2 cellular contexts compared by ENCODE assay signal in the genomic region with DNA sequence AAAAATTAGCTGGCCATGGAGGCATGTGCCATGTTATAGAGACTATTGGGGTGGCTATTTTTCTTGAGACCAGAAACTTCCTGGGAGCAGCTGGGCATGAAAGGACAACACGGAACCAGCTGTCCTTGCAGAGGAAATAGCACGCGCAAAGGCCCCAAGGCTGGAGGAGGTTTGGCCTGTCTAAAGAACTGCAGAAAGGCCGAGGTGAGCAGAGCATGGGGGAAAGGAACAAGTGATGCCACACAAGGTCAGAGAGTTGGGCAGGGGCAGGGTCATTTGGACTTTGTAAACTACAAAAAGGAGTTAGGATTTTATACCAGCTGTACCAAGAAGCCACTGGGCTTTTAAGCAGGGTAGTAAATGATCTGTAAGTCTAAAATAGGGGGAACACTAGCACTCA.
TF ChIP-seq lines count a peak whose summit lies in the region.

No MANE protein-coding gene starts in this region.

TF ChIP-seq in HCT116, 20 proteins besides CTCF, POLR2A, EP300 and RAD21:
- TF ChIP-seq ZFX (IDR thresholded peaks at IDR 0.05) (no peak), SIN3A (IDR thresholded peaks at IDR 0.05; ENCODE audit: low read depth) (no peak), EGR1 (IDR thresholded peaks at IDR 0.05; ENCODE audit: low read depth) (no peak), TCF7L2 (IDR thresholded peaks at IDR 0.05; ENCODE audit: borderline replicate concordance, extremely low read depth, insufficient read depth, insufficient read length) (no peak), SRF (IDR thresholded peaks at IDR 0.05; ENCODE audit: low read depth) (no peak), CEBPB (IDR thresholded peaks at IDR 0.05; ENCODE audit: low read depth) (no peak), EZH2 (IDR thresholded peaks at IDR 0.05) (no peak), SP1 (IDR thresholded peaks at IDR 0.05; ENCODE audit: low read depth) (no peak), ZNF274 (IDR thresholded peaks at IDR 0.05; ENCODE audit: low read depth, low read length) (no peak)

TF ChIP-seq in SK-N-SH, 30 proteins besides CTCF, POLR2A, EP300 and RAD21:
- no peak for TF ChIP-seq RXRA (IDR thresholded peaks at IDR 0.05; ENCODE audit: borderline replicate concordance, low read depth)
- TF ChIP-seq GATA2 (CRISPR knock-in tag; IDR thresholded peaks at IDR 0.05), result no peak
- no peak for TF ChIP-seq TCF12 (IDR thresholded peaks at IDR 0.05)
- TF ChIP-seq NRF1 (IDR thresholded peaks at IDR 0.05; ENCODE audit: low read depth, low read length), result no peak
- TF ChIP-seq MEF2A (IDR thresholded peaks at IDR 0.05; ENCODE audit: borderline replicate concordance, low read depth), result no peak
- TF ChIP-seq, protein P1, sequence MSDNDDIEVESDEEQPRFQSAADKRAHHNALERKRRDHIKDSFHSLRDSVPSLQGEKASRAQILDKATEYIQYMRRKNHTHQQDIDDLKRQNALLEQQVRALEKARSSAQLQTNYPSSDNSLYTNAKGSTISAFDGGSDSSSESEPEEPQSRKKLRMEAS (IDR thresholded peaks at IDR 0.05; ENCODE audit: low read depth), result no peak
- TF ChIP-seq FOSL2 (IDR thresholded peaks at IDR 0.05; ENCODE audit: borderline replicate concordance, low read depth), result no peak
- TF ChIP-seq USF2 (IDR thresholded peaks at IDR 0.05; ENCODE audit: borderline replicate concordance, low read depth, low read length), result no peak
- TF ChIP-seq, protein P2, sequence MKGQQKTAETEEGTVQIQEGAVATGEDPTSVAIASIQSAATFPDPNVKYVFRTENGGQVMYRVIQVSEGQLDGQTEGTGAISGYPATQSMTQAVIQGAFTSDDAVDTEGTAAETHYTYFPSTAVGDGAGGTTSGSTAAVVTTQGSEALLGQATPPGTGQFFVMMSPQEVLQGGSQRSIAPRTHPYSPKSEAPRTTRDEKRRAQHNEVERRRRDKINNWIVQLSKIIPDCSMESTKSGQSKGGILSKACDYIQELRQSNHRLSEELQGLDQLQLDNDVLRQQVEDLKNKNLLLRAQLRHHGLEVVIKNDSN (IDR thresholded peaks at IDR 0.05; ENCODE audit: borderline replicate concordance, low read depth), result no peak
- no peak for TF ChIP-seq CHD2 (IDR thresholded peaks at IDR 0.05; ENCODE audit: low read length, partially characterized antibody)
- no peak for TF ChIP-seq SMC3 (IDR thresholded peaks at IDR 0.05; ENCODE audit: low read depth, low read length)
- TF ChIP-seq, protein P3, sequence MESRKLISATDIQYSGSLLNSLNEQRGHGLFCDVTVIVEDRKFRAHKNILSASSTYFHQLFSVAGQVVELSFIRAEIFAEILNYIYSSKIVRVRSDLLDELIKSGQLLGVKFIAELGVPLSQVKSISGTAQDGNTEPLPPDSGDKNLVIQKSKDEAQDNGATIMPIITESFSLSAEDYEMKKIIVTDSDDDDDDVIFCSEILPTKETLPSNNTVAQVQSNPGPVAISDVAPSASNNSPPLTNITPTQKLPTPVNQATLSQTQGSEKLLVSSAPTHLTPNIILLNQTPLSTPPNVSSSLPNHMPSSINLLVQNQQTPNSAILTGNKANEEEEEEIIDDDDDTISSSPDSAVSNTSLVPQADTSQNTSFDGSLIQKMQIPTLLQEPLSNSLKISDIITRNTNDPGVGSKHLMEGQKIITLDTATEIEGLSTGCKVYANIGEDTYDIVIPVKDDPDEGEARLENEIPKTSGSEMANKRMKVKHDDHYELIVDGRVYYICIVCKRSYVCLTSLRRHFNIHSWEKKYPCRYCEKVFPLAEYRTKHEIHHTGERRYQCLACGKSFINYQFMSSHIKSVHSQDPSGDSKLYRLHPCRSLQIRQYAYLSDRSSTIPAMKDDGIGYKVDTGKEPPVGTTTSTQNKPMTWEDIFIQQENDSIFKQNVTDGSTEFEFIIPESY (IDR thresholded peaks at IDR 0.05; ENCODE audit: borderline replicate concordance, low read depth), result no peak
- no peak for TF ChIP-seq RFX5 (IDR thresholded peaks at IDR 0.05; ENCODE audit: low read length)
- no peak for TF ChIP-seq SIN3A (IDR thresholded peaks at IDR 0.05; ENCODE audit: borderline replicate concordance, low read depth, low read length)
- no peak for TF ChIP-seq ELF1 (IDR thresholded peaks at IDR 0.05)
- TF ChIP-seq FOXM1 (IDR thresholded peaks at IDR 0.05; ENCODE audit: low read depth), result no peak
- TF ChIP-seq NFIC (IDR thresholded peaks at IDR 0.05; ENCODE audit: borderline replicate concordance), result no peak
- TF ChIP-seq RCOR1 (IDR thresholded peaks at IDR 0.05; ENCODE audit: low read length), result no peak
